26 cellular contexts compared by ENCODE assay signal in genomic region chr4:16116493-16116990, GRCh38. TPM values are rescaled to one million over a fixed set of nuclear protein-coding genes. Genes with fewer than 3 reads are reported as not detected.
DNase-seq lines count a peak whose midpoint lies in the region; TF ChIP-seq lines count a peak whose summit lies in the region.
"Had no signal": no experiment of that assay in that cellular context is flagged by ENCODE, and none has a peak within 500 bp of the region (broad histone marks: within the 10 kb centered on the region; RNA-seq: fewer than 3 reads in every experiment).

No MANE protein-coding gene starts in this region.

- H3K9me3 Mint-ChIP-seq in neural progenitor cell, result no peaks in the 10 kb centered on the region
- H3K9me3 Mint-ChIP-seq: T-helper 2 cell treated with Interferon-gamma antibody and Interleukin-4, amounts not matched to agents 5 μg/mL and 100 μg/mL, for 36 hours had no signal

- no peak overlapping the region for H3K9ac ChIP-seq in neural progenitor cell
- H3K9ac ChIP-seq: KMS-11, SK-N-SH had no signal

- no peaks in the 10 kb centered on the region for H3K36me3 Mint-ChIP-seq in neural progenitor cell
- H3K36me3 Mint-ChIP-seq: activated naive CD8-positive, alpha-beta T cell had no signal

- no peaks in the 10 kb centered on the region for H3K79me2 ChIP-seq in neural progenitor cell (ENCODE audit: low read depth)

- H3K4me3 ChIP-seq in neural progenitor cell, result no peak overlapping the region
- H3K4me3 ChIP-seq: ascending aorta, gastroesophageal sphincter, spleen, testis had no signal

- no peak overlapping the region for H3K27ac ChIP-seq in neural progenitor cell
- H3K27ac ChIP-seq: ascending aorta, gastroesophageal sphincter, KMS-11, spleen, testis, WERI-Rb-1 had no signal

- TF ChIP-seq CTCF in neural progenitor cell (IDR thresholded peaks at IDR 0.05), result no peak

- DNase-seq in NCI-H146 (lab: John Stamatoyannopoulos, UW) (peak; percentile 91), NCI-H146 treated with DMSO at 0.1 percent for 48 hours (lab: John Stamatoyannopoulos, UW; ENCODE audit: unreplicated experiment) (no peak), COLO668 (lab: John Stamatoyannopoulos, UW; ENCODE audit: unreplicated experiment) (peak; percentile 86), NCI-H2107 treated with DMSO at 0.1 percent for 48 hours (lab: John Stamatoyannopoulos, UW; ENCODE audit: unreplicated experiment) (peak; percentile 56), myocyte (ENCODE audit: low read depth) (peak; percentile 25), NCI-H187 (lab: John Stamatoyannopoulos, UW) (no peak), neural progenitor cell (ENCODE audit: low spot score) (no peak), SK-N-DZ (ENCODE audit: low spot score) (no peak)
- DNase-seq: 8988T; activated CD4-positive, alpha-beta T cell treated with anti-CD3 and anti-CD28 coated beads, Interleukin-2, amount 10 ng/mL, durations not matched to agents 7 days and 5 days; erythroblast; SK-N-SH; spleen; stimulated activated CD4-positive, alpha-beta T cell treated with anti-CD3 and anti-CD28 coated beads, Interleukin-4, amount 100 ng/mL, for 1 hour; stimulated activated naive CD4-positive, alpha-beta T cell; testis; WERI-Rb-1 had no signal

- no peaks in the 10 kb centered on the region for H4K20me1 ChIP-seq in neural progenitor cell (ENCODE audit: low read depth)

- no peak overlapping the region for H2AFZ ChIP-seq in neural progenitor cell (replicated peaks)

- H3K4me2 ChIP-seq in neural progenitor cell, result no peak overlapping the region
- H3K4me2 ChIP-seq: KMS-11, SK-N-SH had no signal

- H3K4me1 Mint-ChIP-seq in neural progenitor cell, result no peaks in the 10 kb centered on the region
- H3K4me1 Mint-ChIP-seq: activated CD4-positive, alpha-beta T cell treated with anti-CD3 and anti-CD28 coated beads, Interleukin-2, amount 10 ng/mL, durations not matched to agents 7 days and 5 days; activated T-helper 17 cell treated with anti-CD3 and anti-CD28 coated beads, Interleukin-2, amount 50 U/mL, for 72 hours had no signal

- H3F3A ChIP-seq in neural progenitor cell (ENCODE audit: low read depth), result no peaks in the 10 kb centered on the region

- H3K4me1 ChIP-seq in neural progenitor cell, result no peaks in the 10 kb centered on the region
- H3K4me1 ChIP-seq: gastroesophageal sphincter, spleen, testis had no signal

- no peaks in the 10 kb centered on the region for H3K27me3 ChIP-seq in neural progenitor cell
- H3K27me3 ChIP-seq: ascending aorta, gastroesophageal sphincter, spleen, testis had no signal

- H3K4me3 Mint-ChIP-seq in neural progenitor cell, result no peak overlapping the region
- H3K4me3 Mint-ChIP-seq: activated CD4-positive, alpha-beta T cell treated with anti-CD3 and anti-CD28 coated beads, Interleukin-2, amount 10 ng/mL, durations not matched to agents 7 days and 5 days; activated naive CD8-positive, alpha-beta T cell; activated T-helper 17 cell treated with anti-CD3 and anti-CD28 coated beads, Interleukin-2, amount 50 U/mL, for 72 hours; T-helper 2 cell treated with Interferon-gamma antibody and Interleukin-4, amounts not matched to agents 5 μg/mL and 100 μg/mL, for 36 hours had no signal

- no peaks in the 10 kb centered on the region for H3K36me3 ChIP-seq in neural progenitor cell
- H3K36me3 ChIP-seq: ascending aorta, gastroesophageal sphincter, spleen, WERI-Rb-1 had no signal

- no peak overlapping the region for H3K27ac Mint-ChIP-seq in neural progenitor cell
- H3K27ac Mint-ChIP-seq: activated CD4-positive, alpha-beta T cell treated with anti-CD3 and anti-CD28 coated beads, Interleukin-2, amount 10 ng/mL, durations not matched to agents 7 days and 5 days; activated naive CD8-positive, alpha-beta T cell; activated T-helper 17 cell treated with anti-CD3 and anti-CD28 coated beads, Interleukin-2, amount 50 U/mL, for 72 hours; T-helper 2 cell treated with Interferon-gamma antibody and Interleukin-4, amounts not matched to agents 5 μg/mL and 100 μg/mL, for 36 hours had no signal

- H3K27me3 Mint-ChIP-seq in neural progenitor cell (ENCODE audit: insufficient read depth, low read depth), result peaks cover 4% of the 10 kb centered on the region
- H3K27me3 Mint-ChIP-seq: activated CD4-positive, alpha-beta T cell treated with anti-CD3 and anti-CD28 coated beads, Interleukin-2, amount 10 ng/mL, durations not matched to agents 7 days and 5 days; activated naive CD8-positive, alpha-beta T cell had no signal

- no peaks in the 10 kb centered on the region for H3K9me3 ChIP-seq in neural progenitor cell (ENCODE audit: low read depth)
- H3K9me3 ChIP-seq: ascending aorta, gastroesophageal sphincter, SK-N-SH, spleen, testis had no signal

RNA-seq across cellular contexts. Expression of gene PROM1, which starts 32.7 kb away (rescaled TPM):
- total RNA-seq in myocyte (not detected in 2 replicates), neural progenitor cell (ENCODE audit: low replicate concordance) (43.0 and 55.9 TPM in 2 replicates)
- polyA plus RNA-seq in myocyte (2012), result 0.20 TPM
- polyA plus RNA-seq in SK-N-DZ (2014; cell fraction: cytosol; rRNA removed), result 22.5 and 25.8 TPM in 2 replicates
- polyA plus RNA-seq in SK-N-DZ (2014; cell fraction: nucleus; rRNA removed), result 25.7 and 41.1 TPM in 2 replicates
- total RNA-seq: activated CD4-positive, alpha-beta T cell treated with anti-CD3 and anti-CD28 coated beads, Interleukin-2, amount 10 ng/mL, durations not matched to agents 7 days and 5 days; HT1080; lung microvascular endothelial cell had no signal
- polyA plus RNA-seq: keratinocyte, SK-N-SH had no signal

Comparison
In these comparisons a context has a peak if more than half of its experiments do, and no peak if none do; other contexts are left out.
1. DNase-seq: peak in NCI-H146 (single experiment), COLO668 (single experiment), NCI-H2107 treated with DMSO at 0.1 percent for 48 hours (single experiment) and myocyte (single experiment); none in NCI-H146 treated with DMSO at 0.1 percent for 48 hours (single experiment), NCI-H187 (0 of 2), neural progenitor cell (single experiment) and SK-N-DZ (single experiment).
2. RNA of gene PROM1, which starts 32.7 kb away (total RNA-seq): 43.0 to 55.9 TPM in neural progenitor cell; not detected in myocyte; every median in the first group is over 10 times any median in the second.